Comparison of ENCODE assay signal across 8 cellular contexts in genomic region chr19:40284251-40284500, GRCh38. TPM values are rescaled to one million over a fixed set of nuclear protein-coding genes. Genes with fewer than 3 reads are reported as not detected.
A peak's percentile ranks its signal among the peaks of the same experiment; 100 is the strongest.
DNase-seq lines count a peak whose midpoint lies in the region; ATAC-seq and TF ChIP-seq lines count a peak whose summit lies in the region.

No MANE protein-coding gene starts in this region.

- TF ChIP-seq RAD21 in HCT116 (IDR thresholded peaks at IDR 0.05; ENCODE audit: low read depth): no peak

- H4K20me1 ChIP-seq in HCT116 (ENCODE audit: insufficient read depth): no peaks in the 10 kb centered on the region

- H3K27me3 ChIP-seq in HCT116 (ENCODE audit: insufficient read depth, low read length) (no peaks in the 10 kb centered on the region), iPS-15b (ENCODE audit: control insufficient read depth, insufficient read depth, low read length) (no peaks in the 10 kb centered on the region)

- no peak overlapping the region for H2AFZ ChIP-seq in HCT116 (ENCODE audit: low read depth, low read length, poor library complexity, severe bottlenecking)

- H3K27ac ChIP-seq in HCT116 (ENCODE audit: low read depth, low read length): peak overlapping the region; percentile 91

- DNase-seq in HCT116 (ENCODE audit: low read depth, low spot score) (no peak), NCI-H1436 treated with DMSO at 0.1 percent for 48 hours (lab: John Stamatoyannopoulos, UW) (no peak), mucosa of gallbladder (ENCODE audit: low spot score) (no peak)
- DNase-seq in activated CD8-positive, alpha-beta T cell treated with anti-CD3 and anti-CD28 coated beads, Interleukin-2, amount 10 ng/mL, durations not matched to agents 7 days and 5 days: no peak
- DNase-seq in stimulated activated effector memory CD8-positive, alpha-beta T cell treated with anti-CD3 and anti-CD28 coated beads, Interleukin-12 subunit alpha, Interleukin-12 subunit beta, amount 100 ng/mL, for 72 hours (ENCODE audit: low spot score in 2 of 2): no peak

- H3K36me3 Mint-ChIP-seq in activated CD8-positive, alpha-beta T cell treated with anti-CD3 and anti-CD28 coated beads, Interleukin-2, amount 10 ng/mL, durations not matched to agents 7 days and 5 days (ENCODE audit: low read depth): peaks cover 6% of the 10 kb centered on the region
- peaks cover 25% of the 10 kb centered on the region for H3K36me3 Mint-ChIP-seq in stimulated activated effector memory CD8-positive, alpha-beta T cell treated with anti-CD3 and anti-CD28 coated beads, Interleukin-12 subunit alpha, Interleukin-12 subunit beta, amount 100 ng/mL, for 72 hours

- peaks cover 55% of the 10 kb centered on the region for H3K4me1 Mint-ChIP-seq in activated CD8-positive, alpha-beta T cell treated with anti-CD3 and anti-CD28 coated beads, Interleukin-2, amount 10 ng/mL, durations not matched to agents 7 days and 5 days (ENCODE audit: low read depth)
- H3K4me1 Mint-ChIP-seq in stimulated activated effector memory CD8-positive, alpha-beta T cell treated with anti-CD3 and anti-CD28 coated beads, Interleukin-12 subunit alpha, Interleukin-12 subunit beta, amount 100 ng/mL, for 72 hours: peaks cover 56% of the 10 kb centered on the region

- H3K9me3 Mint-ChIP-seq in activated CD8-positive, alpha-beta T cell treated with anti-CD3 and anti-CD28 coated beads, Interleukin-2, amount 10 ng/mL, durations not matched to agents 7 days and 5 days (ENCODE audit: insufficient read depth): no peaks in the 10 kb centered on the region
- H3K9me3 Mint-ChIP-seq in stimulated activated effector memory CD8-positive, alpha-beta T cell treated with anti-CD3 and anti-CD28 coated beads, Interleukin-12 subunit alpha, Interleukin-12 subunit beta, amount 100 ng/mL, for 72 hours: no peaks in the 10 kb centered on the region

- no peak for TF ChIP-seq CTCF in HCT116 (IDR thresholded peaks at IDR 0.05 in 2 of 3, conservative IDR thresholded peaks at IDR 0.05 in 1 of 3; ENCODE audit: borderline replicate concordance in 1 of 3, insufficient read depth in 1 of 3, low read depth in 2 of 3, low read length in 2 of 3)

- CTCF ChIA-PET in HCT116 (lab: Charles Lee): interaction anchor here (0.5 kb wide), 1 partner anchor 265 kb away, joined by 3 read pairs; no protein-coding TSS in a partner anchor
- CTCF ChIA-PET in activated CD8-positive, alpha-beta T cell treated with anti-CD3 and anti-CD28 coated beads, Interleukin-2, amount 10 ng/mL, durations not matched to agents 7 days and 5 days (lab: Charles Lee): interaction anchor here (1.1 to 1.4 kb wide), 2 partner anchors 14 to 94 kb away, joined by 3 read pairs; no protein-coding TSS in a partner anchor

- POLR2A ChIA-PET in HCT116 (lab: Charles Lee): interaction anchor here (1.0 kb wide), 1 partner anchor 8 kb away, joined by 3 read pairs; no protein-coding TSS in a partner anchor
- POLR2A ChIA-PET in activated CD8-positive, alpha-beta T cell treated with anti-CD3 and anti-CD28 coated beads, Interleukin-2, amount 10 ng/mL, durations not matched to agents 7 days and 5 days (lab: Charles Lee): interaction anchor here (0.6 to 1.5 kb wide), 3 partner anchors 9 to 140 kb away, joined by 3 to 4 read pairs (median 4); no protein-coding TSS in a partner anchor

- H3K4me2 ChIP-seq in HCT116 (ENCODE audit: low read length): peak overlapping the region; percentile 98

- no peak for ATAC-seq in HCT116
- no peak for ATAC-seq in activated CD8-positive, alpha-beta T cell treated with anti-CD3 and anti-CD28 coated beads, Interleukin-2, amount 10 ng/mL, durations not matched to agents 7 days and 5 days
- no peak for ATAC-seq in stimulated activated effector memory CD8-positive, alpha-beta T cell treated with anti-CD3 and anti-CD28 coated beads, Interleukin-12 subunit alpha, Interleukin-12 subunit beta, amount 100 ng/mL, for 72 hours
- no peak for ATAC-seq in HG02852 (IDR thresholded peaks at IDR 0.05; ENCODE audit: unreplicated experiment)
- no peak for ATAC-seq in HG03457 (IDR thresholded peaks at IDR 0.05; ENCODE audit: unreplicated experiment)

- H3K27ac Mint-ChIP-seq in activated CD8-positive, alpha-beta T cell treated with anti-CD3 and anti-CD28 coated beads, Interleukin-2, amount 10 ng/mL, durations not matched to agents 7 days and 5 days: peak overlapping the region; percentile 94
- peak overlapping the region; percentile 98 for H3K27ac Mint-ChIP-seq in stimulated activated effector memory CD8-positive, alpha-beta T cell treated with anti-CD3 and anti-CD28 coated beads, Interleukin-12 subunit alpha, Interleukin-12 subunit beta, amount 100 ng/mL, for 72 hours

- H3K4me3 ChIP-seq in HCT116 (replicated peaks in 1 of 2; ENCODE audit: low read depth in 1 of 2, low read length in 2 of 2) (peak overlapping the region; percentile 93 to 97), iPS-15b (ENCODE audit: low read depth, low read length) (peak overlapping the region; percentile 96)

- peak overlapping the region; percentile 89 for H3K4me3 Mint-ChIP-seq in activated CD8-positive, alpha-beta T cell treated with anti-CD3 and anti-CD28 coated beads, Interleukin-2, amount 10 ng/mL, durations not matched to agents 7 days and 5 days
- peak overlapping the region; percentile 82 for H3K4me3 Mint-ChIP-seq in stimulated activated effector memory CD8-positive, alpha-beta T cell treated with anti-CD3 and anti-CD28 coated beads, Interleukin-12 subunit alpha, Interleukin-12 subunit beta, amount 100 ng/mL, for 72 hours

- H3K9me3 ChIP-seq in HCT116 (ENCODE audit: control insufficient read depth in 1 of 2, insufficient read depth in 1 of 2, low read depth in 1 of 2, low read length in 2 of 2): no peaks in the 10 kb centered on the region
- no peaks in the 10 kb centered on the region for H3K9me3 ChIP-seq in iPS-15b (ENCODE audit: control insufficient read depth, insufficient read depth, low read length)

- peaks cover 0 to 4% of the 10 kb centered on the region in 2 experiments; a peak in 1 of 4 replicates for H3K36me3 ChIP-seq in HCT116 (ENCODE audit: control insufficient read depth in 1 of 2, insufficient read depth in 2 of 2, low read length in 2 of 2)
- H3K36me3 ChIP-seq in iPS-15b (ENCODE audit: control insufficient read depth, insufficient read depth, low read length): no peaks in the 10 kb centered on the region

- peak overlapping the region; percentile 94 for H3K9ac ChIP-seq in HCT116 (ENCODE audit: low read length)
- peak overlapping the region; percentile 98 for H3K9ac ChIP-seq in iPS-15b (ENCODE audit: low read depth, low read length)

- no peaks in the 10 kb centered on the region for H3K9me2 ChIP-seq in HCT116 (ENCODE audit: insufficient read depth)

- H3K27me3 Mint-ChIP-seq in activated CD8-positive, alpha-beta T cell treated with anti-CD3 and anti-CD28 coated beads, Interleukin-2, amount 10 ng/mL, durations not matched to agents 7 days and 5 days (ENCODE audit: low read depth): no peaks in the 10 kb centered on the region

- intact Hi-C loops in HCT116 (cut with micrococcal nuclease): no loop called here

- TF ChIP-seq POLR2A in HCT116 (IDR thresholded peaks at IDR 0.05; ENCODE audit: borderline replicate concordance, extremely low read depth, insufficient read depth, insufficient read length): no peak

- RAD21 ChIA-PET in HCT116 (lab: Charles Lee; ENCODE audit: low non-redundant PET in 1 of 2, low total read pairs in 2 of 2, uncharacterized antibody in 2 of 2, unreplicated experiment in 2 of 2): no interaction called here

- peaks cover 58% of the 10 kb centered on the region for H3K79me2 ChIP-seq in HCT116 (ENCODE audit: insufficient read depth, low read length)

- TSS peak; percentile 76 for BruUV-seq in HCT116 (replicated peaks; lab: Mats Ljungman, UMichigan)

- H3K4me1 ChIP-seq in HCT116 (ENCODE audit: control insufficient read depth in 1 of 2, insufficient read depth in 2 of 2, low read length in 2 of 2) (peaks cover 11 to 18% of the 10 kb centered on the region in 2 experiments), iPS-15b (ENCODE audit: control insufficient read depth, insufficient read depth, low read length) (peaks cover 9% of the 10 kb centered on the region)

TF ChIP-seq in HCT116, 20 proteins besides CTCF, POLR2A, EP300 and RAD21:
- TF ChIP-seq ZNF274 (IDR thresholded peaks at IDR 0.05; ENCODE audit: low read depth, low read length): no peak
- no peak for TF ChIP-seq JUND (IDR thresholded peaks at IDR 0.05)
- no peak for TF ChIP-seq FOSL1 (IDR thresholded peaks at IDR 0.05; ENCODE audit: low read depth)

RNA-seq across cellular contexts. Expression of gene AKT2, which starts 1.0 kb away (rescaled TPM):
- total RNA-seq in HCT116 (2021; ENCODE audit: unreplicated experiment) (141 TPM), mucosa of gallbladder (119 TPM)
- polyA plus RNA-seq in HCT116 (2012): 69.6 and 69.9 TPM in 2 replicates
- total RNA-seq in activated CD8-positive, alpha-beta T cell treated with anti-CD3 and anti-CD28 coated beads, Interleukin-2, amount 10 ng/mL, durations not matched to agents 7 days and 5 days: 100 to 1,000 TPM; 137 to 139 TPM

RNA-seq across cellular contexts. Expression of gene CCNP, which starts 57.7 kb away (rescaled TPM):
- total RNA-seq in HCT116 (2021; ENCODE audit: unreplicated experiment) (9.8 TPM), mucosa of gallbladder (0.43 TPM)
- polyA plus RNA-seq in HCT116 (2012): 17.2 and 26.9 TPM in 2 replicates
- under 1 TPM; 0.39 to 0.68 TPM for total RNA-seq in activated CD8-positive, alpha-beta T cell treated with anti-CD3 and anti-CD28 coated beads, Interleukin-2, amount 10 ng/mL, durations not matched to agents 7 days and 5 days
